13 cellular contexts compared by ENCODE assay signal in the genomic region with DNA sequence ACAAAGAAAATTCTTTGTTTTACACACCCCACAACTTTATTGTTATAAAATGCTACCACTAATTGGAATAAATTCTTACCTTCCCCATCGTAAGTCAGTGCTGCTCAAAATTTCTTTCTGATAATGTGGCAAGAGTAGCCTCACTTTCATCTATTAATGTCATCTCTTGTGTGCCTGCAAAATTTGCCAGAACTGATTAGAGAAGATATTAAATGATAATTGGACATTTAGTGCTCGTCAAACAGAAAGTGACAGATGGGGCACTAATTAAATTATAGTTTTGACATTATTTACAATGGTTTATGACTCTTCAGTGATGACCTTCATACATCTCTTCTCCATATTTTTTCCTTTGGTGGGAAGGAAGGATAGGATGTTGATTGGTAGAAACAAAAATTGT.
DNase-seq lines count a peak whose midpoint lies in the region; TF ChIP-seq lines count a peak whose summit lies in the region.
"Had no signal": no experiment of that assay in that cellular context is flagged by ENCODE, and none has a peak within 500 bp of the region (broad histone marks: within the 10 kb centered on the region; RNA-seq: fewer than 3 reads in every experiment).

No MANE protein-coding gene starts in this region.

- peak; percentile 30 for DNase-seq in NCI-H446 treated with DMSO at 0.1 percent for 48 hours (lab: John Stamatoyannopoulos, UW)
- DNase-seq in NCI-H524 (lab: John Stamatoyannopoulos, UW) = peak; percentile 9 to 47
- peak; percentile 63 for DNase-seq in SK-N-DZ (ENCODE audit: low spot score)
- no peak for DNase-seq in smooth muscle cell (lab: John Stamatoyannopoulos, UW; ENCODE audit: unreplicated experiment)
- no peak for DNase-seq in NCI-H1930 (lab: John Stamatoyannopoulos, UW)
- no peak for DNase-seq in NCI-H345 treated with DMSO at 0.1 percent for 48 hours (lab: John Stamatoyannopoulos, UW; ENCODE audit: unreplicated experiment)
- DNase-seq: AML-193; Caco-2; CD4-positive, alpha-beta T cell; GM23248 had no signal

- H3K4me2 ChIP-seq in smooth muscle cell = no peak overlapping the region

- peak overlapping the region; percentile 4 for H2AFZ ChIP-seq in smooth muscle cell (ENCODE audit: low read depth)
- H2AFZ ChIP-seq: GM23248 had no signal

- H4K20me1 ChIP-seq in smooth muscle cell (ENCODE audit: low read depth) = no peaks in the 10 kb centered on the region

- TF ChIP-seq CTCF in smooth muscle cell (IDR thresholded peaks at IDR 0.05; ENCODE audit: borderline replicate concordance, insufficient read depth, poor library complexity, severe bottlenecking) = no peak

- 92% methylated on average over 2 of the region's 2 CpGs for WGBS in smooth muscle cell (ENCODE audit: low lambda C conversion rate)

- H3K9me3 ChIP-seq in smooth muscle cell (replicated peaks; ENCODE audit: low read depth) = no peaks in the 10 kb centered on the region
- H3K9me3 ChIP-seq: Caco-2, HAP-1 had no signal

- no peaks in the 10 kb centered on the region for H3K27me3 ChIP-seq in smooth muscle cell (ENCODE audit: low read depth)

- no peaks in the 10 kb centered on the region for H3K36me3 ChIP-seq in smooth muscle cell (ENCODE audit: low read depth)
- H3K36me3 ChIP-seq: HAP-1 had no signal

- H3K9ac ChIP-seq in smooth muscle cell (ENCODE audit: low read depth) = no peak overlapping the region
- H3K9ac ChIP-seq: GM23248 had no signal

- H3F3A ChIP-seq in smooth muscle cell (ENCODE audit: low read depth) = no peaks in the 10 kb centered on the region

- no peak overlapping the region for H3K4me3 ChIP-seq in smooth muscle cell
- H3K4me3 ChIP-seq: GM23248, HAP-1 had no signal

- H3K4me1 ChIP-seq in smooth muscle cell (ENCODE audit: low read depth) = no peaks in the 10 kb centered on the region
- H3K4me1 ChIP-seq: Caco-2, HAP-1 had no signal

- no peaks in the 10 kb centered on the region for H3K79me2 ChIP-seq in smooth muscle cell (ENCODE audit: low read depth)

- H3K27ac ChIP-seq in smooth muscle cell (ENCODE audit: low read depth) = no peak overlapping the region
- H3K27ac ChIP-seq: C4-2B, GM23248, HL-60 had no signal

Comparison
In these comparisons a context has a peak if more than half of its experiments do, and no peak if none do; other contexts are left out.
1. DNase-seq: peak in NCI-H446 treated with DMSO at 0.1 percent for 48 hours (single experiment), NCI-H524 (2 of 2) and SK-N-DZ (single experiment); none in smooth muscle cell (single experiment), NCI-H1930 (0 of 2) and NCI-H345 treated with DMSO at 0.1 percent for 48 hours (single experiment).